Comparison of ENCODE assay signal across 22 cellular contexts in genomic region chr1:20400341-20401177, GRCh38.
A peak's percentile ranks its signal among the peaks of the same experiment; 100 is the strongest.
DNase-seq lines count a peak whose midpoint lies in the region; ATAC-seq, FAIRE-seq and TF ChIP-seq lines count a peak whose summit lies in the region.
"Had no signal": no experiment of that assay in that cellular context is flagged by ENCODE, and none has a peak within 500 bp of the region (broad histone marks: within the 10 kb centered on the region; RNA-seq: fewer than 3 reads in every experiment).

No MANE protein-coding gene starts in this region.

- ATAC-seq in GM23338 (peak; percentile 13; the same call in 1 of the 3 replicates), K562 (no peak), gastroesophageal sphincter (no peak), HG02798 (IDR thresholded peaks at IDR 0.05; ENCODE audit: poor library complexity, unreplicated experiment) (no peak)
- ATAC-seq: CD8-positive, alpha-beta T cell; Right ventricle myocardium inferior; T-cell had no signal

- WGBS in K562 (ENCODE audit: insufficient coverage, low coverage, missing lambda C conversion rate): under 1% methylated on average over 9 of the region's 10 CpGs
- WGBS in hepatocyte (ENCODE audit: low lambda C conversion rate, missing lambda C conversion rate): 61% methylated on average over 10 of the region's 10 CpGs
- WGBS in gastroesophageal sphincter (ENCODE audit: low coverage in 1 of 2), 2 donors: 37 to 94% methylated on average over 2 of the region's 10 CpGs

- H3K36me3 Mint-ChIP-seq in GM23338 (ENCODE audit: low read depth): no peaks in the 10 kb centered on the region
- H3K36me3 Mint-ChIP-seq in neural progenitor cell: no peaks in the 10 kb centered on the region
- H3K36me3 Mint-ChIP-seq: CD8-positive, alpha-beta T cell; T-cell had no signal

- H3K9me3 Mint-ChIP-seq in GM23338 (peaks cover 3% of the 10 kb centered on the region; the same call in 2 of the 3 replicates), neural progenitor cell (no peaks in the 10 kb centered on the region)

- TF ChIP-seq EP300 in K562 (IDR thresholded peaks at IDR 0.05; ENCODE audit: low read length) (no peak), gastroesophageal sphincter (IDR thresholded peaks at IDR 0.05) (no peak)

- no TSS peak for BruUV-seq in K562 (replicated peaks; lab: Mats Ljungman, UMichigan)

- intact Hi-C loops in K562 (cut with micrococcal nuclease): no loop called here

- POLR2A ChIA-PET in K562 (lab: Yijun Ruan, JAX): interaction anchor here (0.8 to 0.9 kb wide), 2 partner anchors 9 to 23 kb away, joined by 3 to 4 read pairs; no protein-coding TSS in a partner anchor

- H3K9me2 ChIP-seq in GM23338 (ENCODE audit: insufficient read depth): no peaks in the 10 kb centered on the region
- H3K9me2 ChIP-seq in hepatocyte (replicated peaks; ENCODE audit: insufficient read depth): no peaks in the 10 kb centered on the region

- H4K20me1 ChIP-seq in GM23338 (replicated peaks; ENCODE audit: insufficient read depth): no peaks in the 10 kb centered on the region; the same call in 1 of the 2 replicates
- 0 out of 2 replicates have a peak, but pooled peaks cover 9% of the 10 kb centered on the region for H4K20me1 ChIP-seq in K562 (replicated peaks; ENCODE audit: control insufficient read depth, insufficient read depth, low read length)
- no peaks in the 10 kb centered on the region for H4K20me1 ChIP-seq in neural progenitor cell (ENCODE audit: low read depth)
- no peaks in the 10 kb centered on the region for H4K20me1 ChIP-seq in hepatocyte (ENCODE audit: insufficient read depth, poor library complexity, severe bottlenecking)

- no peak for TF ChIP-seq CTCF in GM23338 (conservative IDR thresholded peaks at IDR 0.05; ENCODE audit: low read depth in 2 of 2)
- TF ChIP-seq CTCF in K562 (IDR thresholded peaks at IDR 0.05 in 2 of 3, conservative IDR thresholded peaks at IDR 0.05 in 1 of 3; ENCODE audit: insufficient read depth in 2 of 3, low read depth in 1 of 3, low read length in 3 of 3): no peak
- no peak for TF ChIP-seq CTCF in neural progenitor cell (IDR thresholded peaks at IDR 0.05)
- no peak for TF ChIP-seq CTCF in hepatocyte (IDR thresholded peaks at IDR 0.05; ENCODE audit: poor library complexity)
- TF ChIP-seq CTCF in gastroesophageal sphincter (IDR thresholded peaks at IDR 0.05): no peak

- H3K4me3 ChIP-seq in ACC112 (ENCODE audit: low read depth, low read length) (no peak overlapping the region), GM23338 (no peak overlapping the region), K562 (no peak overlapping the region), neural progenitor cell (no peak overlapping the region), hepatocyte (no peak overlapping the region), gastroesophageal sphincter (no peak overlapping the region)
- H3K4me3 ChIP-seq: ascending aorta, psoas muscle, tibial artery had no signal

- no peak overlapping the region for H3K4me3 Mint-ChIP-seq in GM23338
- H3K4me3 Mint-ChIP-seq in neural progenitor cell: no peak overlapping the region
- H3K4me3 Mint-ChIP-seq: CD8-positive, alpha-beta T cell; nephron progenitor cell; T-cell had no signal

- CTCF ChIA-PET in K562 (lab: Yijun Ruan, JAX; ENCODE audit: low intra/inter-chr PET ratio): no interaction called here

- DNase-seq in GM23338 (ENCODE audit: low spot score) (no peak), K562 (ENCODE audit: extremely low read depth in 1 of 4, low spot score in 3 of 4) (no peak), neural progenitor cell (ENCODE audit: low spot score) (peak; percentile 11), hepatocyte (ENCODE audit: low spot score) (no peak), NCI-H748 treated with DMSO at 0.1 percent for 48 hours (lab: John Stamatoyannopoulos, UW) (no peak)
- DNase-seq: activated naive CD4-positive, alpha-beta T cell treated with Interleukin-2 at 50 U/mL for 16 hours; activated T-cell treated with anti-CD3 and anti-CD28 coated beads for 4 hours; DMS79; kidney; mesendoderm; NCI-H1417 treated with DMSO at 0.1 percent for 48 hours; NCI-H526 treated with DMSO at 0.1 percent for 48 hours; nephron progenitor cell; psoas muscle; T-cell; tibial artery had no signal

- H3K27me3 Mint-ChIP-seq in GM23338 (ENCODE audit: insufficient read depth, low read depth, poor library complexity): peaks cover 72% of the 10 kb centered on the region
- peaks cover 10% of the 10 kb centered on the region for H3K27me3 Mint-ChIP-seq in neural progenitor cell (ENCODE audit: insufficient read depth, low read depth)

- no peak for FAIRE-seq in K562 (lab: Jason Lieb, UNC)
- FAIRE-seq: kidney had no signal

- H3K9ac ChIP-seq in K562 (ENCODE audit: insufficient read depth in 1 of 2, low read depth in 2 of 2, low read length in 2 of 2): no peak overlapping the region
- no peak overlapping the region for H3K9ac ChIP-seq in neural progenitor cell

- no peak for TF ChIP-seq RAD21 in K562 (CRISPR knock-in tag; conservative IDR thresholded peaks at IDR 0.05 in 1 of 2, IDR thresholded peaks at IDR 0.05 in 1 of 2)

- H3K4me1 Mint-ChIP-seq in GM23338 (peaks cover 10% of the 10 kb centered on the region), neural progenitor cell (peaks cover 14% of the 10 kb centered on the region)
- H3K4me1 Mint-ChIP-seq: T-cell had no signal

- TF ChIP-seq POLR2A in K562 (conservative IDR thresholded peaks at IDR 0.05) (no peak), gastroesophageal sphincter (IDR thresholded peaks at IDR 0.05) (no peak)

- H3K79me2 ChIP-seq in ACC112 (ENCODE audit: control insufficient read depth, insufficient read depth, low read length, unreplicated experiment) (no peaks in the 10 kb centered on the region), GM23338 (replicated peaks; ENCODE audit: insufficient read depth) (no peaks in the 10 kb centered on the region), K562 (ENCODE audit: control insufficient read depth, insufficient read depth, low read length) (no peaks in the 10 kb centered on the region), neural progenitor cell (ENCODE audit: low read depth) (no peaks in the 10 kb centered on the region), hepatocyte (no peaks in the 10 kb centered on the region)

- H3K9me3 ChIP-seq in K562 (replicated peaks; ENCODE audit: control insufficient read depth, insufficient read depth, low read depth, low read length) (no peaks in the 10 kb centered on the region), neural progenitor cell (ENCODE audit: low read depth) (no peaks in the 10 kb centered on the region), hepatocyte (ENCODE audit: low read depth) (no peaks in the 10 kb centered on the region), gastroesophageal sphincter (peaks cover 0 to 7% (median 0%) of the 10 kb centered on the region in 3 donors)
- H3K9me3 ChIP-seq: ascending aorta had no signal

- H3K27me3 ChIP-seq in ACC112 (ENCODE audit: insufficient read depth, low read length) (peaks cover 26% of the 10 kb centered on the region), GM23338 (ENCODE audit: insufficient read depth) (peaks cover 73% of the 10 kb centered on the region), K562 (ENCODE audit: control insufficient read depth in 2 of 2, insufficient read depth in 2 of 2, low read length in 2 of 2) (peaks cover 12 to 27% of the 10 kb centered on the region in 2 experiments; a peak in 4 of 5 replicates), neural progenitor cell (peaks cover 80% of the 10 kb centered on the region), hepatocyte (peaks cover 62% of the 10 kb centered on the region), gastroesophageal sphincter (peaks cover 93% of the 10 kb centered on the region)
- H3K27me3 ChIP-seq: ascending aorta had no signal

- H3K36me3 ChIP-seq in ACC112 (ENCODE audit: insufficient read depth, low read length): no peaks in the 10 kb centered on the region
- H3K36me3 ChIP-seq in GM23338 (ENCODE audit: insufficient read depth): no peaks in the 10 kb centered on the region
- H3K36me3 ChIP-seq in K562 (ENCODE audit: control insufficient read depth, insufficient read depth, low read length): no peaks in the 10 kb centered on the region
- H3K36me3 ChIP-seq in neural progenitor cell: no peaks in the 10 kb centered on the region
- no peaks in the 10 kb centered on the region for H3K36me3 ChIP-seq in hepatocyte (replicated peaks; ENCODE audit: insufficient read depth, low read depth)
- no peaks in the 10 kb centered on the region for H3K36me3 ChIP-seq in gastroesophageal sphincter
- H3K36me3 ChIP-seq: ascending aorta, tibial artery had no signal

- no peaks in the 10 kb centered on the region for H3K9me1 ChIP-seq in K562 (ENCODE audit: control insufficient read depth, insufficient read depth, low read length)

- no peak overlapping the region for H3K27ac Mint-ChIP-seq in GM23338
- H3K27ac Mint-ChIP-seq in neural progenitor cell: no peak overlapping the region
- H3K27ac Mint-ChIP-seq: CD8-positive, alpha-beta T cell; nephron progenitor cell; T-cell had no signal

- in situ Hi-C loops in K562 (cut with MboI): no loop called here

- H3K4me1 ChIP-seq in ACC112 (ENCODE audit: control insufficient read depth, insufficient read depth, low read length, unreplicated experiment) (peaks cover 15% of the 10 kb centered on the region), GM23338 (ENCODE audit: insufficient read depth) (no peaks in the 10 kb centered on the region), K562 (replicated peaks in 1 of 2; ENCODE audit: control insufficient read depth in 2 of 2, insufficient read depth in 2 of 2, low read length in 2 of 2) (no peaks in the 10 kb centered on the region; a peak in 1 of 5 replicates), neural progenitor cell (peaks cover 13% of the 10 kb centered on the region), hepatocyte (ENCODE audit: insufficient read depth) (no peaks in the 10 kb centered on the region), gastroesophageal sphincter (no peaks in the 10 kb centered on the region)
- H3K4me1 ChIP-seq: ascending aorta, psoas muscle, tibial artery had no signal

- H3K27ac ChIP-seq in ACC112 (ENCODE audit: low read depth, low read length) (no peak overlapping the region), GM23338 (ENCODE audit: low read depth) (no peak overlapping the region), K562 (ENCODE audit: extremely low read depth, low read depth, low read length) (no peak overlapping the region), neural progenitor cell (no peak overlapping the region), hepatocyte (no peak overlapping the region), gastroesophageal sphincter (no peak overlapping the region)
- H3K27ac ChIP-seq: ascending aorta, psoas muscle, tibial artery had no signal

- H3K4me2 ChIP-seq in GM23338 (no peak overlapping the region), K562 (ENCODE audit: insufficient read depth, low read length) (no peak overlapping the region), neural progenitor cell (peak overlapping the region; percentile 18), hepatocyte (no peak overlapping the region)

- H2AFZ ChIP-seq in ACC112 (ENCODE audit: low read length, unreplicated experiment): peak overlapping the region; percentile 12
- H2AFZ ChIP-seq in GM23338: 0 out of 2 replicates have a peak overlapping the region, but pooled peaks have one; percentile 43
- no peak overlapping the region for H2AFZ ChIP-seq in K562 (ENCODE audit: low read depth, low read length)
- peak overlapping the region; percentile 77 for H2AFZ ChIP-seq in neural progenitor cell (replicated peaks)
- H2AFZ ChIP-seq in hepatocyte: no peak overlapping the region

- H3F3A ChIP-seq in GM23338 (replicated peaks; ENCODE audit: low read depth) (no peaks in the 10 kb centered on the region), neural progenitor cell (ENCODE audit: low read depth) (no peaks in the 10 kb centered on the region)

Comparison
In these comparisons a context has a peak if more than half of its experiments do, and no peak if none do; other contexts are left out.
1. H2AFZ ChIP-seq: peak in ACC112 (single experiment), GM23338 (single experiment) and neural progenitor cell (single experiment); none in K562 (single experiment) and hepatocyte (single experiment).